ENCODE assay signal across 11 cellular contexts in the genomic region with DNA sequence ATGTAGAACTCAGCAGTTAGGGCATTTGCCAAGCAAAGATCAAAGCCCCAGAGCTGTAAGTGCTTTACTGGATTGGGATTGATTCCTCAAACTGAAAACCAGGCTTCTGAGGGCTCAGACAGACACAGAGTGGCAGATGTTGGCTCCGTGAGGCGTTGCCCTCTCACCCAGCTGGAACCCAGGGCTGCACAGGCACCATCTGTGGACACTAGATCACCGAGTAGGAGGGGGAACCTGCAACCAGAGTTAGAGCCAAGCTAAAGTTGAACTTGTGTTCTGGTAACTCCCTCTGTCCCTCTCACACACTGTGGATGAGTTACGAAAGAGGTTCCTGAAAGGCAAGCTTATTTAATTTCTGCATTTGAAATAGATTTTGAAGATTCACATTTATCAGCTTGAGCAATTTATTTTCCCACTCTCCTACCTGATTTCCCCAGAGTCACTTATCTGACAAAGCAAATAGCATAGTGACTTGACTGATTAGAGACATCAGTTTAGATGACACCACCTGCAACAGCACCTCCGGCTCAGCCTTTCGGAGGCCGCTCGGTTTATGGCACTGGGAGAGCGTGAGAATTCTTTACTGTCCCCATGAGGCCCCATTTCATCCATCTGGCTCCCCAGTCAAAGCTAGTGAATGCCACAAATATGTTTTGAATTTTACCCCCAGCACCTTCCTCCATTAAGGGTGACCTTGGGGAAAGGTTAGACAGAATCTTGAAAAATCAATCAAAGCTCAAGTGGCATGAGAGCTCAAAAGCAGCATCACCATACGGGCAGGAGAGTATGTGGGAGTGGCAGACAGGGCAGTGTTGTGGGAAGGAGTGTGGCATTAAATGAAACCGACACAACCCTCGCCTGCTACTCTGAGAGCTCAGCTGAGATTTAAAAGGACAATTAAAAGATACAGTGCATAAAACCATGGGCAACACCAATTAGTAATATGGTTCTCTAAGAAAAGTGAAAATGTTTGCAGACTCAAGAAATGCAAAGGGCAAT. TPM values are rescaled to one million over a fixed set of nuclear protein-coding genes. Genes with fewer than 3 reads are reported as not detected.
DNase-seq lines count a peak whose midpoint lies in the region; ATAC-seq and TF ChIP-seq lines count a peak whose summit lies in the region.
"Had no signal": no experiment of that assay in that cellular context is flagged by ENCODE, and none has a peak within 500 bp of the region (broad histone marks: within the 10 kb centered on the region; RNA-seq: fewer than 3 reads in every experiment).

No MANE protein-coding gene starts in this region.

- H3K23ac ChIP-seq in IMR-90 (ENCODE audit: low read depth, low read length): no peak overlapping the region

- H4K91ac ChIP-seq in IMR-90 (ENCODE audit: insufficient read depth, low read depth, low read length): no peak overlapping the region

- TF ChIP-seq POLR2A in IMR-90 (IDR thresholded peaks at IDR 0.05; ENCODE audit: low read depth, low read length): no peak

- H2AFZ ChIP-seq in IMR-90 (replicated peaks; ENCODE audit: low read length, poor library complexity): no peak overlapping the region

- no TSS peak for BruUV-seq in IMR-90 (replicated peaks; lab: Mats Ljungman, UMichigan)

- H4K5ac ChIP-seq in IMR-90 (ENCODE audit: low read depth, low read length): no peak overlapping the region

- no peaks in the 10 kb centered on the region for H3K9me3 ChIP-seq in IMR-90 (ENCODE audit: control insufficient read depth, insufficient read depth, low read length)

- H2BK5ac ChIP-seq in IMR-90 (ENCODE audit: low read depth, low read length, poor library complexity, severe bottlenecking): no peak overlapping the region

- H4K20me1 ChIP-seq in IMR-90 (ENCODE audit: insufficient read depth, low read length): no peaks in the 10 kb centered on the region

- H3K36me3 ChIP-seq in IMR-90 (ENCODE audit: control insufficient read depth, insufficient read depth, low read length): peaks cover 13% of the 10 kb centered on the region

- H3K4me1 ChIP-seq in IMR-90 (ENCODE audit: control insufficient read depth, insufficient read depth, low read length): no peaks in the 10 kb centered on the region; the same call in 1 of the 2 replicates

- no peak overlapping the region for H4K8ac ChIP-seq in IMR-90 (ENCODE audit: low read depth in 2 of 2, low read length in 2 of 2)

- no peak overlapping the region for H3K4ac ChIP-seq in IMR-90 (ENCODE audit: low read depth, low read length)

- no peak overlapping the region for H3K9ac ChIP-seq in IMR-90 (ENCODE audit: low read depth, low read length)

- TF ChIP-seq CTCF in IMR-90 (conservative IDR thresholded peaks at IDR 0.05; ENCODE audit: low read depth, low read length): no peak
- no peak for TF ChIP-seq CTCF in glutamatergic neuron (IDR thresholded peaks at IDR 0.05; ENCODE audit: partially characterized antibody, unreplicated experiment)

- CTCF ChIA-PET in IMR-90 (lab: Yijun Ruan, JAX): interaction anchor here (0.6 to 1.7 kb wide), 2 partner anchors 27 to 398 kb away, joined by 3 to 5 read pairs; no protein-coding TSS in a partner anchor

- H3K27me3 ChIP-seq in IMR-90 (ENCODE audit: control insufficient read depth, insufficient read depth, low read length): no peaks in the 10 kb centered on the region

- H3K9me3 Mint-ChIP-seq in glutamatergic neuron (ENCODE audit: unreplicated experiment): peaks cover 8% of the 10 kb centered on the region

- H3K18ac ChIP-seq in IMR-90 (ENCODE audit: low read depth, low read length): no peak overlapping the region

- peak overlapping the region; percentile 89 for H3K27ac Mint-ChIP-seq in glutamatergic neuron (ENCODE audit: unreplicated experiment)

- H3K56ac ChIP-seq in IMR-90 (ENCODE audit: extremely low read depth, insufficient read depth, low read length): no peak overlapping the region

- TF ChIP-seq RAD21 in IMR-90 (IDR thresholded peaks at IDR 0.05; ENCODE audit: low read length): no peak

- dilution Hi-C loops in IMR-90 (cut with HindIII; ENCODE audit: low sequenced_read_pairs, unreplicated experiment): no loop called here

- no peak overlapping the region for H2AK9ac ChIP-seq in IMR-90 (replicated peaks; ENCODE audit: low read depth, low read length, poor library complexity)

- H3K4me3 ChIP-seq in IMR-90 (ENCODE audit: insufficient read depth, low read depth, low read length): no peak overlapping the region

- DNase-seq in IMR-90 (no peak), NCI-H524 (lab: John Stamatoyannopoulos, UW) (peak; percentile 80 to 95), glutamatergic neuron (peak; percentile 77), renal cortical epithelial cell (ENCODE audit: low read depth) (peak; percentile 8), AG08395 (ENCODE audit: low spot score) (no peak), AG08396 (ENCODE audit: low spot score) (no peak), ACHN (no peak)
- DNase-seq: activated CD4-positive, CD25-positive, alpha-beta regulatory T cell; activated naive CD4-positive, alpha-beta T cell; nucleus accumbens had no signal

- peak overlapping the region; percentile 20 for H3K4me3 Mint-ChIP-seq in glutamatergic neuron (ENCODE audit: unreplicated experiment)

- no peaks in the 10 kb centered on the region for H3K36me3 Mint-ChIP-seq in glutamatergic neuron (ENCODE audit: unreplicated experiment)

- WGBS in IMR-90 (ENCODE audit: extremely low coverage in 2 of 2, insufficient read length in 1 of 2), 2 experiments: 30% methylated on average over 3 of the region's 12 CpGs; no CpG with 5 or more reads in 1 of the 2 experiments

- H3K4me2 ChIP-seq in IMR-90 (ENCODE audit: low read depth, low read length): no peak overlapping the region

- H3K27ac ChIP-seq in IMR-90 (ENCODE audit: insufficient read depth, low read length): no peak overlapping the region

- no peak overlapping the region for H2BK20ac ChIP-seq in IMR-90 (ENCODE audit: low read depth, low read length)

- POLR2A ChIA-PET in IMR-90 (lab: Charles Lee; ENCODE audit: unreplicated experiment): no interaction called here

- ATAC-seq in IMR-90 (ENCODE audit: low read depth) (peak; percentile 27), GM19035 (IDR thresholded peaks at IDR 0.05; ENCODE audit: unreplicated experiment) (no peak)

- no peak overlapping the region for H2AK5ac ChIP-seq in IMR-90 (ENCODE audit: low read depth, low read length)

- H3K14ac ChIP-seq in IMR-90 (replicated peaks; ENCODE audit: low read depth, low read length): no peak overlapping the region

- no peak overlapping the region for H2BK120ac ChIP-seq in IMR-90 (ENCODE audit: low read depth, low read length)

- no peaks in the 10 kb centered on the region for H3K9me1 ChIP-seq in IMR-90 (ENCODE audit: insufficient read depth, low read length)

- H3K79me1 ChIP-seq in IMR-90 (ENCODE audit: low read depth in 1 of 2, low read length in 2 of 2): no peaks in the 10 kb centered on the region

- H3K4me1 Mint-ChIP-seq in glutamatergic neuron (ENCODE audit: low read depth, unreplicated experiment): peaks cover 21% of the 10 kb centered on the region

- H3K27me3 Mint-ChIP-seq in glutamatergic neuron (ENCODE audit: unreplicated experiment): peaks cover 6% of the 10 kb centered on the region

- in situ Hi-C loops in IMR-90 (cut with MboI; ENCODE audit: low sequenced_read_pairs): loop anchor here (25.0 kb wide), 2 partner anchors 657 to 1007 kb away; no protein-coding TSS in a partner anchor
- in situ Hi-C loops in ACHN (cut with HindIII; ENCODE audit: low pct_ligation_motif_present, low pct_unique_long_range_greater_than_20kb, low sequenced_read_pairs): no loop called here

- no peak overlapping the region for H2BK15ac ChIP-seq in IMR-90 (ENCODE audit: low read depth, low read length)

- intact Hi-C loops in IMR-90 (cut with micrococcal nuclease): no loop called here

TF ChIP-seq in IMR-90, 13 proteins besides CTCF, POLR2A, EP300 and RAD21 (continues in another document):
- TF ChIP-seq, protein P1, sequence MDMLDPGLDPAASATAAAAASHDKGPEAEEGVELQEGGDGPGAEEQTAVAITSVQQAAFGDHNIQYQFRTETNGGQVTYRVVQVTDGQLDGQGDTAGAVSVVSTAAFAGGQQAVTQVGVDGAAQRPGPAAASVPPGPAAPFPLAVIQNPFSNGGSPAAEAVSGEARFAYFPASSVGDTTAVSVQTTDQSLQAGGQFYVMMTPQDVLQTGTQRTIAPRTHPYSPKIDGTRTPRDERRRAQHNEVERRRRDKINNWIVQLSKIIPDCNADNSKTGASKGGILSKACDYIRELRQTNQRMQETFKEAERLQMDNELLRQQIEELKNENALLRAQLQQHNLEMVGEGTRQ (IDR thresholded peaks at IDR 0.05; ENCODE audit: low read depth, low read length): no peak
- TF ChIP-seq MAFK (IDR thresholded peaks at IDR 0.05; ENCODE audit: low read depth, low read length) (no peak), NFE2L2 (IDR thresholded peaks at IDR 0.05; ENCODE audit: low read depth, low read length) (no peak), MXI1 (IDR thresholded peaks at IDR 0.05; ENCODE audit: borderline replicate concordance, low read depth, low read length) (no peak), RCOR1 (IDR thresholded peaks at IDR 0.05; ENCODE audit: insufficient replicate concordance, low read length) (no peak), FOS (IDR thresholded peaks at IDR 0.05; ENCODE audit: low read depth, low read length) (no peak), CHD1 (IDR thresholded peaks at IDR 0.05; ENCODE audit: low read depth, low read length) (no peak), SMC3 (IDR thresholded peaks at IDR 0.05; ENCODE audit: low read depth, low read length) (no peak)
- TF ChIP-seq, protein P2, sequence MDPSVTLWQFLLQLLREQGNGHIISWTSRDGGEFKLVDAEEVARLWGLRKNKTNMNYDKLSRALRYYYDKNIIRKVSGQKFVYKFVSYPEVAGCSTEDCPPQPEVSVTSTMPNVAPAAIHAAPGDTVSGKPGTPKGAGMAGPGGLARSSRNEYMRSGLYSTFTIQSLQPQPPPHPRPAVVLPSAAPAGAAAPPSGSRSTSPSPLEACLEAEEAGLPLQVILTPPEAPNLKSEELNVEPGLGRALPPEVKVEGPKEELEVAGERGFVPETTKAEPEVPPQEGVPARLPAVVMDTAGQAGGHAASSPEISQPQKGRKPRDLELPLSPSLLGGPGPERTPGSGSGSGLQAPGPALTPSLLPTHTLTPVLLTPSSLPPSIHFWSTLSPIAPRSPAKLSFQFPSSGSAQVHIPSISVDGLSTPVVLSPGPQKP (IDR thresholded peaks at IDR 0.05; ENCODE audit: borderline replicate concordance, low read depth, low read length): no peak

RNA-seq across cellular contexts. Expression of a gene that starts 48.5 kb away (rescaled TPM):
- total RNA-seq in IMR-90 (2012; rRNA removed): 17.7 and 38.3 TPM in 2 replicates
- polyA plus RNA-seq in IMR-90 (2012; rRNA removed): 13.6 and 18.9 TPM in 2 replicates
- 1.9 and 3.7 TPM in 2 replicates for polyA plus RNA-seq in IMR-90 (2012; cell fraction: cytosol; rRNA removed)
- polyA plus RNA-seq in IMR-90 (2012; cell fraction: nucleus; rRNA removed; ENCODE audit: low replicate concordance): 0.61 and 6.6 TPM in 2 replicates
- total RNA-seq in glutamatergic neuron (ENCODE audit: unreplicated experiment): 15.8 TPM
- total RNA-seq in renal cortical epithelial cell: 27.6 and 29.7 TPM in 2 replicates

RNA-seq across cellular contexts. Expression of a gene that starts 57.0 kb away (rescaled TPM):
- total RNA-seq in IMR-90 (2012; rRNA removed): 0.28 TPM in 1 of 2 replicates, not detected in the other
- not detected in 2 replicates for polyA plus RNA-seq in IMR-90 (2012; rRNA removed)
- not detected in 2 replicates for polyA plus RNA-seq in IMR-90 (2012; cell fraction: cytosol; rRNA removed)
- polyA plus RNA-seq in IMR-90 (2012; cell fraction: nucleus; rRNA removed; ENCODE audit: low replicate concordance): not detected in 2 replicates
- 4.1 TPM for total RNA-seq in glutamatergic neuron (ENCODE audit: unreplicated experiment)
- total RNA-seq in renal cortical epithelial cell: 1.1 and 2.3 TPM in 2 replicates

Comparison
In these comparisons a context has a peak if more than half of its experiments do, and no peak if none do; other contexts are left out.
1. DNase-seq: peak in NCI-H524 (2 of 2), glutamatergic neuron (single experiment) and renal cortical epithelial cell (single experiment); none in IMR-90 (single experiment), AG08395 (single experiment), AG08396 (single experiment) and ACHN (single experiment).